ENCODE assay signal across 12 cellular contexts in the genomic region with DNA sequence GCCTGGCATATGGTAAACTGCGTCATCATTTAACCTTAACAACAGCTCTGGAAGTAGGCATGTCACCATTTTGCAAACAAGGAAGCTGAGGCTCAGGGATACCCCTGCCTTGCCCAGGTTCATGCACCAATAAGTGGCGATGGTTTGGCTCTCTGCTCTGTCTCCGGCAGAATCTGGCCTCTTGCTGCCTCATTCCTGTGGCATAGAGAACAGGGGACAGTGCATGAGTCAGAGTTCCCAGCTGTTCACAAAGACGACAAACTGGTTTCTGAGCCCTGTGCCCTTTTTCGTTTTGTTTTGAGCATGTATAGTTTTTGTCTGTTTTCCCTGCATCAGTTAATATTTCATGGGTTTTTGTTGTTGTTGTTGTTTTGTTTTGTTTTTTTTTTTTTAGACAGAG.
A peak's percentile ranks its signal among the peaks of the same experiment; 100 is the strongest.
DNase-seq lines count a peak whose midpoint lies in the region; TF ChIP-seq lines count a peak whose summit lies in the region.
"Had no signal": no experiment of that assay in that cellular context is flagged by ENCODE, and none has a peak within 500 bp of the region (broad histone marks: within the 10 kb centered on the region; RNA-seq: fewer than 3 reads in every experiment).

No MANE protein-coding gene starts in this region.

- no peak overlapping the region for H3K4me3 ChIP-seq in transverse colon

- in situ Hi-C loops in transverse colon (cut with MboI; ENCODE audit: low pct_ligation_motif_present in 1 of 4, low pct_unique_long_range_greater_than_20kb in 1 of 4, low sequenced_read_pairs in 3 of 4), result no loop called here

- intact Hi-C loops in transverse colon (cut with DNase I; ENCODE audit: low total_unique reads), result no loop called here
- intact Hi-C loops in activated CD4-positive, alpha-beta T cell treated with anti-CD3 and anti-CD28 coated beads, Interleukin-2, amount 10 ng/mL, durations not matched to agents 24 days and 14 days (cut with micrococcal nuclease), result no loop called here

- H3K9me3 Mint-ChIP-seq in activated CD4-positive, alpha-beta T cell treated with anti-CD3 and anti-CD28 coated beads, Interleukin-2, amount 10 ng/mL, durations not matched to agents 24 days and 14 days, result no peaks in the 10 kb centered on the region
- H3K9me3 Mint-ChIP-seq: activated T-helper 17 cell treated with anti-CD3 and anti-CD28 coated beads, Interleukin-2, amount 50 U/mL, for 72 hours had no signal

- peaks cover 0 to 23% (median 7%) of the 10 kb centered on the region in 4 donors for H3K4me1 ChIP-seq in transverse colon

- H3K27ac ChIP-seq in transverse colon, result no peak overlapping the region

- H3K9me3 ChIP-seq in transverse colon, result no peaks in the 10 kb centered on the region

- 20 to 65% methylated on average over 2 to 5 of the region's 5 CpGs for WGBS in transverse colon (ENCODE audit: low coverage in 1 of 2), 2 donors

- DNase-seq in HT-29 (ENCODE audit: low spot score) (peak; percentile 95), amniotic epithelial cell (ENCODE audit: low read depth) (peak; percentile 18), iris pigment epithelial cell (ENCODE audit: low read depth) (peak; percentile 45), transverse colon (peak; percentile 37), middle frontal gyrus (ENCODE audit: extremely low spot score, low spot score) (no peak), Ammon's horn (ENCODE audit: low spot score) (no peak), NCI-H1105 treated with DMSO at 0.1 percent for 48 hours (lab: John Stamatoyannopoulos, UW) (no peak)
- no peak for DNase-seq in activated CD4-positive, alpha-beta T cell treated with anti-CD3 and anti-CD28 coated beads, Interleukin-2, amount 10 ng/mL, durations not matched to agents 24 days and 14 days
- DNase-seq: effector CD8-positive, alpha-beta T cell; left ventricle myocardium superior; NCI-H82 had no signal

- TF ChIP-seq CTCF in transverse colon (IDR thresholded peaks at IDR 0.05), result no peak

- H3K4me3 Mint-ChIP-seq in activated CD4-positive, alpha-beta T cell treated with anti-CD3 and anti-CD28 coated beads, Interleukin-2, amount 10 ng/mL, durations not matched to agents 24 days and 14 days, result no peak overlapping the region
- H3K4me3 Mint-ChIP-seq: activated T-helper 17 cell treated with anti-CD3 and anti-CD28 coated beads, Interleukin-2, amount 50 U/mL, for 72 hours had no signal

- peaks cover 18% of the 10 kb centered on the region for H3K27me3 Mint-ChIP-seq in activated CD4-positive, alpha-beta T cell treated with anti-CD3 and anti-CD28 coated beads, Interleukin-2, amount 10 ng/mL, durations not matched to agents 24 days and 14 days

- H3K27me3 ChIP-seq in transverse colon, result no peaks in the 10 kb centered on the region

- no peak for TF ChIP-seq POLR2A in transverse colon (IDR thresholded peaks at IDR 0.05)

- TF ChIP-seq EP300 in transverse colon (IDR thresholded peaks at IDR 0.05; ENCODE audit: low read depth), result no peak

- no peaks in the 10 kb centered on the region for H3K36me3 Mint-ChIP-seq in activated CD4-positive, alpha-beta T cell treated with anti-CD3 and anti-CD28 coated beads, Interleukin-2, amount 10 ng/mL, durations not matched to agents 24 days and 14 days (ENCODE audit: low read depth)

- H3K27ac Mint-ChIP-seq in activated CD4-positive, alpha-beta T cell treated with anti-CD3 and anti-CD28 coated beads, Interleukin-2, amount 10 ng/mL, durations not matched to agents 24 days and 14 days, result no peak overlapping the region
- H3K27ac Mint-ChIP-seq: activated T-helper 17 cell treated with anti-CD3 and anti-CD28 coated beads, Interleukin-2, amount 50 U/mL, for 72 hours had no signal

- no peaks in the 10 kb centered on the region for H3K36me3 ChIP-seq in transverse colon

- peaks cover 6% of the 10 kb centered on the region for H3K4me1 Mint-ChIP-seq in activated CD4-positive, alpha-beta T cell treated with anti-CD3 and anti-CD28 coated beads, Interleukin-2, amount 10 ng/mL, durations not matched to agents 24 days and 14 days
- H3K4me1 Mint-ChIP-seq: activated T-helper 17 cell treated with anti-CD3 and anti-CD28 coated beads, Interleukin-2, amount 50 U/mL, for 72 hours had no signal

Comparison
In these comparisons a context has a peak if more than half of its experiments do, and no peak if none do; other contexts are left out.
1. DNase-seq: peak in HT-29 (single experiment), amniotic epithelial cell (single experiment), iris pigment epithelial cell (single experiment) and transverse colon (single experiment); none in middle frontal gyrus (single experiment), activated CD4-positive, alpha-beta T cell treated with anti-CD3 and anti-CD28 coated beads, Interleukin-2, amount 10 ng/mL, durations not matched to agents 24 days and 14 days (single experiment), Ammon's horn (single experiment) and NCI-H1105 treated with DMSO at 0.1 percent for 48 hours (single experiment).